Comparison of ENCODE assay signal across 21 cellular contexts in genomic region chr2:197071790-197072436, GRCh38.
DNase-seq lines count a peak whose midpoint lies in the region; ATAC-seq and TF ChIP-seq lines count a peak whose summit lies in the region.
"Had no signal": no experiment of that assay in that cellular context is flagged by ENCODE, and none has a peak within 500 bp of the region (broad histone marks: within the 10 kb centered on the region; RNA-seq: fewer than 3 reads in every experiment).

No MANE protein-coding gene starts in this region.

- H3K27me3 ChIP-seq in vagina = no peaks in the 10 kb centered on the region
- H3K27me3 ChIP-seq: colonic mucosa, neural progenitor cell, right atrium auricular region had no signal

- intact Hi-C loops in vagina (cut with DNase I) = no loop called here

- peak overlapping the region; percentile 2 for H3K27ac ChIP-seq in vagina
- H3K27ac ChIP-seq: colonic mucosa, epithelial cell of prostate, neural progenitor cell, right atrium auricular region, VCaP had no signal

- H3K4me1 Mint-ChIP-seq in activated naive CD4-positive, alpha-beta T cell treated with anti-CD3 and anti-CD28 coated beads, Interleukin-2, amount 50 U/mL, for 24 hours = peaks cover 63% of the 10 kb centered on the region
- H3K4me1 Mint-ChIP-seq in activated CD8-positive, alpha-beta T cell treated with anti-CD3 and anti-CD28 coated beads, Interleukin-2, amount 10 ng/mL, durations not matched to agents 7 days and 5 days (ENCODE audit: low read depth) = peaks cover 30% of the 10 kb centered on the region
- peaks cover 28 to 63% of the 10 kb centered on the region in 2 donors for H3K4me1 Mint-ChIP-seq in immature natural killer cell

- peaks cover 56% of the 10 kb centered on the region for H3K36me3 Mint-ChIP-seq in activated naive CD4-positive, alpha-beta T cell treated with anti-CD3 and anti-CD28 coated beads, Interleukin-2, amount 50 U/mL, for 24 hours
- H3K36me3 Mint-ChIP-seq in activated naive CD4-positive, alpha-beta T cell treated with anti-CD3 and anti-CD28 coated beads, Interleukin-2, amount 50 U/mL, for 72 hours = peaks cover 50 to 69% of the 10 kb centered on the region in 2 donors
- peaks cover 79% of the 10 kb centered on the region for H3K36me3 Mint-ChIP-seq in activated CD8-positive, alpha-beta T cell treated with anti-CD3 and anti-CD28 coated beads, Interleukin-2, amount 10 ng/mL, durations not matched to agents 7 days and 5 days (ENCODE audit: low read depth)
- peaks cover 29 to 59% (median 45%) of the 10 kb centered on the region in 3 donors for H3K36me3 Mint-ChIP-seq in immature natural killer cell

- DNase-seq in activated naive CD4-positive, alpha-beta T cell treated with anti-CD3 and anti-CD28 coated beads, Interleukin-2, amount 50 U/mL, for 72 hours (ENCODE audit: low spot score in 2 of 2) = no peak
- no peak for DNase-seq in activated CD8-positive, alpha-beta T cell treated with anti-CD3 and anti-CD28 coated beads, Interleukin-2, amount 10 ng/mL, durations not matched to agents 7 days and 5 days
- DNase-seq in immature natural killer cell (no peak), vagina (ENCODE audit: extremely low spot score in 2 of 2) (no peak), dedifferentiated amniotic fluid mesenchymal stem cell (ENCODE audit: extremely low spot score) (no peak), medulla oblongata (ENCODE audit: extremely low spot score) (no peak)
- DNase-seq: amygdala; colonic mucosa; GDM1; NCI-H1105 treated with DMSO at 0.1 percent for 48 hours; NCI-H2171 treated with DMSO at 0.1 percent for 48 hours; stimulated activated CD4-positive, alpha-beta T cell treated with anti-CD3 and anti-CD28 coated beads, Interleukin-1b, Interleukin-23, amount 100 ng/mL, for 48 hours; trophoblast cell had no signal

- H3K36me3 ChIP-seq in vagina = no peaks in the 10 kb centered on the region
- H3K36me3 ChIP-seq: colonic mucosa, neural progenitor cell, right atrium auricular region had no signal

- ATAC-seq in activated naive CD4-positive, alpha-beta T cell treated with anti-CD3 and anti-CD28 coated beads, Interleukin-2, amount 50 U/mL, for 72 hours = no peak
- no peak for ATAC-seq in activated CD8-positive, alpha-beta T cell treated with anti-CD3 and anti-CD28 coated beads, Interleukin-2, amount 10 ng/mL, durations not matched to agents 7 days and 5 days
- ATAC-seq in HG03378 (IDR thresholded peaks at IDR 0.05; ENCODE audit: unreplicated experiment) = no peak
- ATAC-seq: K562 had no signal

- POLR2A ChIA-PET in activated CD8-positive, alpha-beta T cell treated with anti-CD3 and anti-CD28 coated beads, Interleukin-2, amount 10 ng/mL, durations not matched to agents 7 days and 5 days (lab: Charles Lee) = no interaction called here

- H3K4me1 ChIP-seq in vagina = peaks cover 30% of the 10 kb centered on the region
- H3K4me1 ChIP-seq: colonic mucosa had no signal

- CTCF ChIA-PET in activated CD8-positive, alpha-beta T cell treated with anti-CD3 and anti-CD28 coated beads, Interleukin-2, amount 10 ng/mL, durations not matched to agents 7 days and 5 days (lab: Charles Lee) = interaction anchor here (0.7 to 1.2 kb wide), 4 partner anchors 15 to 42 kb away, joined by 3 read pairs; no protein-coding TSS in a partner anchor

- peak overlapping the region; percentile 91 for H3K27ac Mint-ChIP-seq in activated naive CD4-positive, alpha-beta T cell treated with anti-CD3 and anti-CD28 coated beads, Interleukin-2, amount 50 U/mL, for 24 hours
- peak overlapping the region in 1 of 2 donors; percentile 65 for H3K27ac Mint-ChIP-seq in activated naive CD4-positive, alpha-beta T cell treated with anti-CD3 and anti-CD28 coated beads, Interleukin-2, amount 50 U/mL, for 72 hours
- H3K27ac Mint-ChIP-seq in activated CD8-positive, alpha-beta T cell treated with anti-CD3 and anti-CD28 coated beads, Interleukin-2, amount 10 ng/mL, durations not matched to agents 7 days and 5 days = peak overlapping the region; percentile 68
- H3K27ac Mint-ChIP-seq in immature natural killer cell = peak overlapping the region; percentile 65 to 86 (median 76)
- H3K27ac Mint-ChIP-seq: neural progenitor cell had no signal

- no peak for TF ChIP-seq POLR2A in vagina (IDR thresholded peaks at IDR 0.05)

- no peaks in the 10 kb centered on the region for H3K27me3 Mint-ChIP-seq in activated naive CD4-positive, alpha-beta T cell treated with anti-CD3 and anti-CD28 coated beads, Interleukin-2, amount 50 U/mL, for 24 hours
- no peaks in the 10 kb centered on the region for H3K27me3 Mint-ChIP-seq in activated CD8-positive, alpha-beta T cell treated with anti-CD3 and anti-CD28 coated beads, Interleukin-2, amount 10 ng/mL, durations not matched to agents 7 days and 5 days (ENCODE audit: low read depth)
- H3K27me3 Mint-ChIP-seq in immature natural killer cell (ENCODE audit: low read depth in 3 of 3) = peaks cover 3 to 17% (median 5%) of the 10 kb centered on the region in 3 donors

- H3K4me3 Mint-ChIP-seq in activated naive CD4-positive, alpha-beta T cell treated with anti-CD3 and anti-CD28 coated beads, Interleukin-2, amount 50 U/mL, for 24 hours = peak overlapping the region; percentile 43
- no peak overlapping the region for H3K4me3 Mint-ChIP-seq in activated CD8-positive, alpha-beta T cell treated with anti-CD3 and anti-CD28 coated beads, Interleukin-2, amount 10 ng/mL, durations not matched to agents 7 days and 5 days
- no peak overlapping the region for H3K4me3 Mint-ChIP-seq in immature natural killer cell
- H3K4me3 Mint-ChIP-seq: neural progenitor cell had no signal

- H3K9me3 ChIP-seq in vagina = no peaks in the 10 kb centered on the region
- H3K9me3 ChIP-seq: colonic mucosa, right atrium auricular region had no signal

- H3K9me3 Mint-ChIP-seq in activated naive CD4-positive, alpha-beta T cell treated with anti-CD3 and anti-CD28 coated beads, Interleukin-2, amount 50 U/mL, for 24 hours = no peaks in the 10 kb centered on the region
- H3K9me3 Mint-ChIP-seq in activated naive CD4-positive, alpha-beta T cell treated with anti-CD3 and anti-CD28 coated beads, Interleukin-2, amount 50 U/mL, for 72 hours = peaks cover 0 to 4% of the 10 kb centered on the region in 2 donors
- peaks cover 7% of the 10 kb centered on the region for H3K9me3 Mint-ChIP-seq in activated CD8-positive, alpha-beta T cell treated with anti-CD3 and anti-CD28 coated beads, Interleukin-2, amount 10 ng/mL, durations not matched to agents 7 days and 5 days (ENCODE audit: insufficient read depth)
- H3K9me3 Mint-ChIP-seq in immature natural killer cell = no peaks in the 10 kb centered on the region
- H3K9me3 Mint-ChIP-seq: neural progenitor cell had no signal

- H3K4me3 ChIP-seq in vagina = no peak overlapping the region
- H3K4me3 ChIP-seq: colonic mucosa, K562, lung, neural progenitor cell, right atrium auricular region had no signal

- no peak for TF ChIP-seq CTCF in vagina (IDR thresholded peaks at IDR 0.05)
